ENCODE assay signal across 10 cellular contexts in genomic region chr2:181374741-181375675, GRCh38.
DNase-seq lines count a peak whose midpoint lies in the region; ATAC-seq, FAIRE-seq and TF ChIP-seq lines count a peak whose summit lies in the region.
"Had no signal": no experiment of that assay in that cellular context is flagged by ENCODE, and none has a peak within 500 bp of the region (broad histone marks: within the 10 kb centered on the region; RNA-seq: fewer than 3 reads in every experiment).

No MANE protein-coding gene starts in this region.

- ATAC-seq in GM18499 (IDR thresholded peaks at IDR 0.05; ENCODE audit: insufficient read depth, unreplicated experiment) (peak; percentile 53), GM21576 (IDR thresholded peaks at IDR 0.05; ENCODE audit: unreplicated experiment) (peak; percentile 86), HG03442 (IDR thresholded peaks at IDR 0.05; ENCODE audit: unreplicated experiment) (peak; percentile 74)
- ATAC-seq: natural killer cell had no signal

- no peaks in the 10 kb centered on the region for H3K27me3 ChIP-seq in MG63
- no peaks in the 10 kb centered on the region for H3K27me3 ChIP-seq in tibial artery

- H3K4me3 ChIP-seq in MG63 (no peak overlapping the region), tibial artery (no peak overlapping the region)
- H3K4me3 ChIP-seq: PC-9 had no signal

- peaks cover 0 to 27% (median 4%) of the 10 kb centered on the region in 4 donors for H3K4me1 ChIP-seq in tibial artery

- H3K9me3 ChIP-seq in MG63 (no peaks in the 10 kb centered on the region), tibial artery (no peaks in the 10 kb centered on the region)

- H3K27ac ChIP-seq in tibial artery = no peak overlapping the region
- H3K27ac ChIP-seq: PC-9 had no signal

- no peak for FAIRE-seq in urothelium cell line (lab: Jason Lieb, UNC)

- intact Hi-C loops in tibial artery (cut with DNase I; ENCODE audit: low total_unique reads) = no loop called here

- DNase-seq in fibroblast of gingiva (ENCODE audit: low read depth) = peak; percentile 53
- no peak for DNase-seq in putamen (ENCODE audit: low spot score)
- DNase-seq in urothelium cell line (ENCODE audit: low spot score) = no peak
- DNase-seq in MG63 = no peak
- no peak for DNase-seq in tibial artery
- DNase-seq: natural killer cell, PC-9 had no signal

- H3K36me3 ChIP-seq in MG63 (no peaks in the 10 kb centered on the region), tibial artery (no peaks in the 10 kb centered on the region)

- no peak for TF ChIP-seq CTCF in tibial artery (IDR thresholded peaks at IDR 0.05)
